16 cellular contexts compared by ENCODE assay signal in genomic region chr6:150934380-150934779, GRCh38.
DNase-seq lines count a peak whose midpoint lies in the region; ATAC-seq, FAIRE-seq and TF ChIP-seq lines count a peak whose summit lies in the region.
"Had no signal": no experiment of that assay in that cellular context is flagged by ENCODE, and none has a peak within 500 bp of the region (broad histone marks: within the 10 kb centered on the region; RNA-seq: fewer than 3 reads in every experiment).

No MANE protein-coding gene starts in this region.

- intact Hi-C loops in uterus (cut with DNase I; ENCODE audit: low total_unique reads) = no loop called here

- H3K9me3 ChIP-seq in A549 (no peaks in the 10 kb centered on the region), uterus (no peaks in the 10 kb centered on the region), T-helper 17 cell (ENCODE audit: control insufficient read depth, low read length, poor library complexity, severe bottlenecking) (no peaks in the 10 kb centered on the region)
- H3K9me3 ChIP-seq: upper lobe of right lung had no signal

- peak; percentile 45 to 81 for DNase-seq in A549 (ENCODE audit: low read depth in 1 of 2, low spot score in 1 of 2)
- peak; percentile 80 for DNase-seq in GM04504 (ENCODE audit: low read depth)
- DNase-seq in amniotic epithelial cell (ENCODE audit: low read depth) = peak; percentile 98
- peak; percentile 43 to 61 for DNase-seq in foreskin keratinocyte
- no peak for DNase-seq in KG1 (lab: John Stamatoyannopoulos, UW)
- DNase-seq in uterus = no peak
- DNase-seq in T-helper 17 cell = no peak
- DNase-seq: amniotic stem cell; DMS79 treated with DMSO at 0.1 percent for 48 hours; GOT3; left colon; NCI-H2107; NK-92 treated with Interleukin-12 subunit alpha and Interleukin-12 subunit beta, amount 100 ng/mL, for 24 hours; upper lobe of right lung had no signal

- no peaks in the 10 kb centered on the region for H3K36me3 ChIP-seq in uterus
- H3K36me3 ChIP-seq: upper lobe of right lung had no signal

- no peak for TF ChIP-seq EP300 in A549 (IDR thresholded peaks at IDR 0.05)

- POLR2A ChIA-PET in A549 (lab: Yijun Ruan, JAX) = no interaction called here

- no peak overlapping the region for H3K4me3 Mint-ChIP-seq in T-helper 17 cell
- H3K4me3 Mint-ChIP-seq: B cell had no signal

- peak overlapping the region; percentile 28; the same call in 2 of the 3 replicates for H3K4me2 ChIP-seq in A549

- ATAC-seq in A549 (peak; percentile 78 to 91; a peak in 5 of 6 replicates), foreskin keratinocyte (peak; percentile 50), GM21619 (IDR thresholded peaks at IDR 0.05; ENCODE audit: unreplicated experiment) (no peak), T-helper 17 cell (no peak)
- ATAC-seq: left colon, upper lobe of right lung had no signal

- H3K27me3 ChIP-seq in foreskin keratinocyte (no peaks in the 10 kb centered on the region), uterus (no peaks in the 10 kb centered on the region)
- H3K27me3 ChIP-seq: upper lobe of right lung had no signal

- no peak for TF ChIP-seq RAD21 in A549 (conservative IDR thresholded peaks at IDR 0.05 in 1 of 2, IDR thresholded peaks at IDR 0.05 in 1 of 2)

- H3K27ac ChIP-seq in A549 = peak overlapping the region; percentile 60 to 79; a peak in 5 of 6 replicates
- no peak overlapping the region for H3K27ac ChIP-seq in foreskin keratinocyte
- H3K27ac ChIP-seq in uterus = no peak overlapping the region
- H3K27ac ChIP-seq: upper lobe of right lung had no signal

- 15% methylated on average over 4 of the region's 4 CpGs for WGBS in A549 (ENCODE audit: missing lambda C conversion rate)

- no peaks in the 10 kb centered on the region for H3K4me1 Mint-ChIP-seq in T-helper 17 cell
- H3K4me1 Mint-ChIP-seq: B cell had no signal

- H3K4me1 ChIP-seq in A549 (peaks cover 48% of the 10 kb centered on the region), foreskin keratinocyte (peaks cover 6% of the 10 kb centered on the region), uterus (no peaks in the 10 kb centered on the region)
- H3K4me1 ChIP-seq: upper lobe of right lung had no signal

- peaks cover 14% of the 10 kb centered on the region for H3K36me3 Mint-ChIP-seq in T-helper 17 cell (ENCODE audit: low read depth)

- no peak overlapping the region for H3K27ac Mint-ChIP-seq in T-helper 17 cell
- H3K27ac Mint-ChIP-seq: B cell had no signal

- TF ChIP-seq POLR2A in A549 (IDR thresholded peaks at IDR 0.05; ENCODE audit: low read length) (no peak), uterus (IDR thresholded peaks at IDR 0.05) (no peak)

- FAIRE-seq in A549 (lab: Jason Lieb, UNC) = no peak

- CTCF ChIA-PET in A549 (lab: Yijun Ruan, JAX) = interaction anchor here (1.4 kb wide), 1 partner anchor 117 kb away, joined by 3 read pairs; no protein-coding TSS in a partner anchor

- no peak overlapping the region for H3K4me3 ChIP-seq in A549
- H3K4me3 ChIP-seq in uterus = no peak overlapping the region
- H3K4me3 ChIP-seq: upper lobe of right lung had no signal

- no peaks in the 10 kb centered on the region for H3K27me3 Mint-ChIP-seq in T-helper 17 cell
- H3K27me3 Mint-ChIP-seq: B cell had no signal

- TF ChIP-seq CTCF in A549 (IDR thresholded peaks at IDR 0.05) (no peak), foreskin keratinocyte (conservative IDR thresholded peaks at IDR 0.05) (no peak), uterus (IDR thresholded peaks at IDR 0.05) (no peak)

TF ChIP-seq in A549, 52 proteins besides CTCF, POLR2A, EP300 and RAD21 (continues in another document):
- TF ChIP-seq HOXB5 (CRISPR knock-in tag; IDR thresholded peaks at IDR 0.05) (no peak), HMGXB4 (CRISPR knock-in tag; IDR thresholded peaks at IDR 0.05; ENCODE audit: borderline replicate concordance) (no peak), HOXA7 (CRISPR knock-in tag; IDR thresholded peaks at IDR 0.05) (no peak), FOXS1 (CRISPR knock-in tag; IDR thresholded peaks at IDR 0.05) (no peak), HES2 (IDR thresholded peaks at IDR 0.05) (no peak), RARB (CRISPR knock-in tag; IDR thresholded peaks at IDR 0.05) (no peak), REST (IDR thresholded peaks at IDR 0.05) (no peak), MYC (IDR thresholded peaks at IDR 0.05; ENCODE audit: borderline replicate concordance, low read length) (no peak), BHLHE40 (IDR thresholded peaks at IDR 0.05; ENCODE audit: low read depth, low read length) (no peak), POLR2AphosphoS2 (conservative IDR thresholded peaks at IDR 0.05; ENCODE audit: low read length) (no peak), ATOH8 (CRISPR knock-in tag; IDR thresholded peaks at IDR 0.05; ENCODE audit: low read depth) (no peak), SMC3 (IDR thresholded peaks at IDR 0.05) (no peak), PHF8 (IDR thresholded peaks at IDR 0.05; ENCODE audit: borderline replicate concordance, low read depth) (no peak), ZSCAN20 (CRISPR knock-in tag; IDR thresholded peaks at IDR 0.05) (no peak), CBX8 (IDR thresholded peaks at IDR 0.05) (no peak), ZFP36 (IDR thresholded peaks at IDR 0.05; ENCODE audit: borderline replicate concordance, partially characterized antibody) (no peak), RNF2 (IDR thresholded peaks at IDR 0.05; ENCODE audit: borderline replicate concordance, low read depth) (no peak), KDM5A (IDR thresholded peaks at IDR 0.05) (no peak), MAFK (IDR thresholded peaks at IDR 0.05; ENCODE audit: partially characterized antibody) (peak; percentile 70), NFE2L2 (conservative IDR thresholded peaks at IDR 0.05; ENCODE audit: low read length) (no peak), SREBF2 (IDR thresholded peaks at IDR 0.05) (no peak), CHD2 (IDR thresholded peaks at IDR 0.05; ENCODE audit: low read length, partially characterized antibody) (no peak), RCOR1 (IDR thresholded peaks at IDR 0.05; ENCODE audit: low read depth, low read length) (no peak), HOXB13 (CRISPR knock-in tag; IDR thresholded peaks at IDR 0.05; ENCODE audit: low read depth) (no peak), HDAC2 (IDR thresholded peaks at IDR 0.05) (no peak), FOSB (CRISPR knock-in tag; IDR thresholded peaks at IDR 0.05) (no peak), GATA3 (IDR thresholded peaks at IDR 0.05; ENCODE audit: borderline replicate concordance) (peak; percentile 61; the same call in 1 of the 2 replicates), NR3C1 (IDR thresholded peaks at IDR 0.05) (no peak), RFX5 (IDR thresholded peaks at IDR 0.05) (no peak), FOSL2 (IDR thresholded peaks at IDR 0.05) (no peak), FOSL2 (CRISPR knock-in tag; IDR thresholded peaks at IDR 0.05) (peak; percentile 90), KDM1A (IDR thresholded peaks at IDR 0.05; ENCODE audit: low read depth) (no peak), HEYL (CRISPR knock-in tag; IDR thresholded peaks at IDR 0.05) (no peak), EHMT2 (IDR thresholded peaks at IDR 0.05; ENCODE audit: low read depth) (no peak)

Comparison
In these comparisons a context has a peak if more than half of its experiments do, and no peak if none do; other contexts are left out.
1. ATAC-seq: peak in A549 (2 of 2) and foreskin keratinocyte (single experiment); none in GM21619 (single experiment) and T-helper 17 cell (single experiment).
2. DNase-seq: peak in A549 (2 of 2), GM04504 (single experiment), amniotic epithelial cell (single experiment) and foreskin keratinocyte (2 of 2); none in KG1 (single experiment), uterus (0 of 2) and T-helper 17 cell (0 of 3).
3. H3K27ac ChIP-seq: peak in A549 (2 of 2); none in foreskin keratinocyte (single experiment) and uterus (0 of 2).